ENCODE assay signal across 15 cellular contexts in the genomic region with DNA sequence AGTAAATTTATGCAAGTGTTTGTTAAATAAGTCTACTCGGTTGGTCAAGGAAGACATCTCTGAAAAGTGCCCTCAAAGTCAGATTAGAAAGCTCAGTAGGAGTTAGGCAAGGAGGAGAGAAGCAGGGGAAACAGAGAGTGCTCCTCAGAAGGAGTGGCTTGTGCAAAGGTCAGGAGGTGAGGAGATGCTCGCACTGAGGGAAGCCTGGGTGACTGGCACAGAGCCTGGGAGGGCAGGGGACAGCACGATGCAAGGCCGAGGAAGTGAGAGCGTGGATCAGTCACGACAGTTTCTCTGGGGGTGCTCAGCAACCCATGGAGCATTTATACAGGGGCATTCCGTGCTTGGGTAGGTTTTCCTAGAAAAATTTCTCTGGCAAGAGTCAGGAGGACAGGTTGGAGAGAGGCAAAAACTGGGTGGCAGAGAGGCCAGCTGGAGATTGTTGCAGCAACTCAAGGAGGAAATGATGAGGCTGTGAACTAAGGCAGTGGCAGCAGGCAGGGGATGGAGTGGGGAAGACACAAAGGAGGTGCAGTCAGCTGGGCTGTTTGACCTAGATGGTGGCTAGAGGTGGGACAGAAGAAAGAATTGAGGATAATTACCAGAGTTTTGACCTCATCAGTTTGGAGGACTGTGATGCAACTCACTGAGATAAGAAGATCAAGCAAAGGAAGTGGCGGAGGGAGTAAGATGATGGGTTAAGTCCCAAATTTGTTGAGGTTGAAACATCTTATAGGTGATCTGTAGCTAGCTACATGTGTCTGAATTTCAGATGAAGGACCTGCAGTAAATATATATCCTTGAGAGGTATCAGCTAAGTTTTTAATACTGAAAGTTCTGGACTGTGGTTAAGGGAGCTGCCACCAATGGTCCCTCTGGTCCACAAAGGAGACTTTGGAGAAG. TPM values are rescaled to one million over a fixed set of nuclear protein-coding genes. Genes with fewer than 3 reads are reported as not detected.
DNase-seq lines count a peak whose midpoint lies in the region; ATAC-seq and TF ChIP-seq lines count a peak whose summit lies in the region.
"Had no signal": no experiment of that assay in that cellular context is flagged by ENCODE, and none has a peak within 500 bp of the region (broad histone marks: within the 10 kb centered on the region; RNA-seq: fewer than 3 reads in every experiment).

No MANE protein-coding gene starts in this region.

- H3K4me1 ChIP-seq in naive thymus-derived CD4-positive, alpha-beta T cell (ENCODE audit: control insufficient read depth in 2 of 2, insufficient read depth in 2 of 2, low read length in 2 of 2): peaks cover 16 to 28% of the 10 kb centered on the region in 2 donors
- H3K4me1 ChIP-seq: prostate gland had no signal

- H3K9me3 Mint-ChIP-seq in activated naive CD4-positive, alpha-beta T cell treated with anti-CD3 and anti-CD28 coated beads, Interleukin-2, amount 50 U/mL, for 24 hours: no peaks in the 10 kb centered on the region
- no peaks in the 10 kb centered on the region for H3K9me3 Mint-ChIP-seq in activated CD8-positive, alpha-beta T cell treated with anti-CD3 and anti-CD28 coated beads for 36 hours
- no peaks in the 10 kb centered on the region for H3K9me3 Mint-ChIP-seq in naive thymus-derived CD4-positive, alpha-beta T cell

- H3K27me3 Mint-ChIP-seq in activated naive CD4-positive, alpha-beta T cell treated with anti-CD3 and anti-CD28 coated beads, Interleukin-2, amount 50 U/mL, for 24 hours: no peaks in the 10 kb centered on the region
- no peaks in the 10 kb centered on the region for H3K27me3 Mint-ChIP-seq in activated CD8-positive, alpha-beta T cell treated with anti-CD3 and anti-CD28 coated beads for 36 hours
- H3K27me3 Mint-ChIP-seq in naive thymus-derived CD4-positive, alpha-beta T cell: no peaks in the 10 kb centered on the region

- no peaks in the 10 kb centered on the region for H3K9me3 ChIP-seq in naive thymus-derived CD4-positive, alpha-beta T cell (ENCODE audit: control insufficient read depth in 2 of 3, low read length in 3 of 3)
- H3K9me3 ChIP-seq: prostate gland had no signal

- peak overlapping the region; percentile 29 for H3K27ac ChIP-seq in naive thymus-derived CD4-positive, alpha-beta T cell (ENCODE audit: low read depth, low read length)
- H3K27ac ChIP-seq: prostate gland had no signal

- no peak for DNase-seq in activated naive CD4-positive, alpha-beta T cell treated with Interleukin-2 at 50 U/mL for 16 hours
- peak; percentile 26 for DNase-seq in activated CD8-positive, alpha-beta T cell treated with anti-CD3 and anti-CD28 coated beads for 36 hours
- DNase-seq in naive thymus-derived CD4-positive, alpha-beta T cell: no peak
- no peak for DNase-seq in occipital lobe (lab: John Stamatoyannopoulos, UW)
- DNase-seq in hepatic stellate cell (ENCODE audit: low spot score): no peak
- DNase-seq: anterior cingulate cortex, dorsolateral prefrontal cortex, GDM1, mesendoderm, NCI-H1105 treated with DMSO at 0.1 percent for 48 hours, NCI-H446 had no signal

- H3K36me3 ChIP-seq in naive thymus-derived CD4-positive, alpha-beta T cell (ENCODE audit: control insufficient read depth in 2 of 3, insufficient read depth in 3 of 3, low read length in 3 of 3): no peaks in the 10 kb centered on the region
- H3K36me3 ChIP-seq: prostate gland had no signal

- ATAC-seq in activated CD8-positive, alpha-beta T cell treated with anti-CD3 and anti-CD28 coated beads for 36 hours: peak; percentile 31
- peak; percentile 54 for ATAC-seq in naive thymus-derived CD4-positive, alpha-beta T cell
- ATAC-seq in HG03469 (IDR thresholded peaks at IDR 0.05; ENCODE audit: unreplicated experiment) (no peak), GM21576 (IDR thresholded peaks at IDR 0.05; ENCODE audit: unreplicated experiment) (no peak)

- H3K27me3 ChIP-seq in naive thymus-derived CD4-positive, alpha-beta T cell (ENCODE audit: control insufficient read depth in 2 of 2, insufficient read depth in 2 of 2, low read length in 2 of 2): no peaks in the 10 kb centered on the region
- H3K27me3 ChIP-seq: dorsolateral prefrontal cortex had no signal

- peak overlapping the region; percentile 10 for H3K27ac Mint-ChIP-seq in activated naive CD4-positive, alpha-beta T cell treated with anti-CD3 and anti-CD28 coated beads, Interleukin-2, amount 50 U/mL, for 24 hours
- H3K27ac Mint-ChIP-seq in activated CD8-positive, alpha-beta T cell treated with anti-CD3 and anti-CD28 coated beads for 36 hours: peak overlapping the region; percentile 76
- peak overlapping the region; percentile 6 to 87 (median 57) for H3K27ac Mint-ChIP-seq in naive thymus-derived CD4-positive, alpha-beta T cell

- no peak for TF ChIP-seq CTCF in activated CD8-positive, alpha-beta T cell treated with anti-CD3 and anti-CD28 coated beads for 36 hours (IDR thresholded peaks at IDR 0.05)

- intact Hi-C loops in activated CD8-positive, alpha-beta T cell treated with anti-CD3 and anti-CD28 coated beads for 36 hours (cut with micrococcal nuclease): loop anchor here (5.0 kb wide), 1 partner anchor 35 kb away; no protein-coding TSS in a partner anchor
- intact Hi-C loops in naive thymus-derived CD4-positive, alpha-beta T cell (cut with micrococcal nuclease): loop anchor here in 1 of 2 donors (2.0 kb wide), 1 partner anchor 52 kb away; no protein-coding TSS in a partner anchor

- no peak overlapping the region for H3K4me3 ChIP-seq in naive thymus-derived CD4-positive, alpha-beta T cell (ENCODE audit: low read length)
- H3K4me3 ChIP-seq: dorsolateral prefrontal cortex, prostate gland had no signal

- H3K36me3 Mint-ChIP-seq in activated naive CD4-positive, alpha-beta T cell treated with anti-CD3 and anti-CD28 coated beads, Interleukin-2, amount 50 U/mL, for 24 hours: peaks cover 3% of the 10 kb centered on the region
- H3K36me3 Mint-ChIP-seq in activated CD8-positive, alpha-beta T cell treated with anti-CD3 and anti-CD28 coated beads for 36 hours (ENCODE audit: low read depth): peaks cover 68% of the 10 kb centered on the region
- H3K36me3 Mint-ChIP-seq in naive thymus-derived CD4-positive, alpha-beta T cell: peaks cover 2 to 26% (median 13%) of the 10 kb centered on the region in 5 donors

- CTCF ChIA-PET in activated CD8-positive, alpha-beta T cell treated with anti-CD3 and anti-CD28 coated beads for 36 hours (lab: Charles Lee): interaction anchor here (1.3 to 6.0 kb wide), 3 partner anchors 14 to 51 kb away, joined by 4 to 25 read pairs (median 5); no protein-coding TSS in a partner anchor
- CTCF ChIA-PET in naive thymus-derived CD4-positive, alpha-beta T cell (lab: Charles Lee): interaction anchor here (0.7 to 1.3 kb wide), 3 partner anchors 35 to 51 kb away, joined by 3 to 6 read pairs (median 4); no protein-coding TSS in a partner anchor

- POLR2A ChIA-PET in activated CD8-positive, alpha-beta T cell treated with anti-CD3 and anti-CD28 coated beads for 36 hours (lab: Charles Lee): interaction anchor here (0.6 to 2.2 kb wide), 6 partner anchors 10 to 232 kb away, joined by 3 to 6 read pairs (median 4); no protein-coding TSS in a partner anchor
- POLR2A ChIA-PET in naive thymus-derived CD4-positive, alpha-beta T cell (lab: Charles Lee): interaction anchor here (0.9 to 1.8 kb wide), 11 partner anchors 8 to 106 kb away, joined by 3 to 7 read pairs (median 4); a partner anchor contains a TSS

- H3K4me1 Mint-ChIP-seq in activated naive CD4-positive, alpha-beta T cell treated with anti-CD3 and anti-CD28 coated beads, Interleukin-2, amount 50 U/mL, for 24 hours: peaks cover 94% of the 10 kb centered on the region
- H3K4me1 Mint-ChIP-seq in activated CD8-positive, alpha-beta T cell treated with anti-CD3 and anti-CD28 coated beads for 36 hours (ENCODE audit: low read depth): peaks cover 82% of the 10 kb centered on the region
- H3K4me1 Mint-ChIP-seq in naive thymus-derived CD4-positive, alpha-beta T cell: peaks cover 54 to 94% (median 80%) of the 10 kb centered on the region in 7 donors

- peak overlapping the region; percentile 5 for H3K4me3 Mint-ChIP-seq in activated naive CD4-positive, alpha-beta T cell treated with anti-CD3 and anti-CD28 coated beads, Interleukin-2, amount 50 U/mL, for 24 hours
- H3K4me3 Mint-ChIP-seq in activated CD8-positive, alpha-beta T cell treated with anti-CD3 and anti-CD28 coated beads for 36 hours: peak overlapping the region; percentile 30
- peak overlapping the region; percentile 5 to 82 (median 60) for H3K4me3 Mint-ChIP-seq in naive thymus-derived CD4-positive, alpha-beta T cell

RNA-seq across cellular contexts. Expression of a gene that starts 52.4 kb away (rescaled TPM):
- total RNA-seq in activated CD8-positive, alpha-beta T cell treated with anti-CD3 and anti-CD28 coated beads for 36 hours: 100 to 1,000 TPM; 104 to 107 TPM
- total RNA-seq in naive thymus-derived CD4-positive, alpha-beta T cell: 100 to 1,000 TPM in 3 of 5 experiments, 10 to 100 TPM in 2; 38.3 to 154 (median 126) TPM
- 10 to 100 TPM; 32.7 to 39.6 TPM for polyA plus RNA-seq in naive thymus-derived CD4-positive, alpha-beta T cell
- total RNA-seq in occipital lobe: 30.6 TPM

Comparison
In these comparisons a context has a peak if more than half of its experiments do, and no peak if none do; other contexts are left out.
1. H3K27ac Mint-ChIP-seq: peak in every context shown above with its lines; median percentile 76 in activated CD8-positive, alpha-beta T cell treated with anti-CD3 and anti-CD28 coated beads for 36 hours; 57 in naive thymus-derived CD4-positive, alpha-beta T cell; 10 in activated naive CD4-positive, alpha-beta T cell treated with anti-CD3 and anti-CD28 coated beads, Interleukin-2, amount 50 U/mL, for 24 hours.
2. H3K4me3 Mint-ChIP-seq: peak in every context shown above with its lines; median percentile 60 in naive thymus-derived CD4-positive, alpha-beta T cell; 30 in activated CD8-positive, alpha-beta T cell treated with anti-CD3 and anti-CD28 coated beads for 36 hours; 5 in activated naive CD4-positive, alpha-beta T cell treated with anti-CD3 and anti-CD28 coated beads, Interleukin-2, amount 50 U/mL, for 24 hours.
3. ATAC-seq: peak in activated CD8-positive, alpha-beta T cell treated with anti-CD3 and anti-CD28 coated beads for 36 hours (single experiment) and naive thymus-derived CD4-positive, alpha-beta T cell (single experiment); none in HG03469 (single experiment) and GM21576 (single experiment).